11 cellular contexts compared by ENCODE assay signal in genomic region chr12:1518763-1519516, GRCh38.
DNase-seq lines count a peak whose midpoint lies in the region; FAIRE-seq and TF ChIP-seq lines count a peak whose summit lies in the region.
"Had no signal": no experiment of that assay in that cellular context is flagged by ENCODE, and none has a peak within 500 bp of the region (broad histone marks: within the 10 kb centered on the region; RNA-seq: fewer than 3 reads in every experiment).

No MANE protein-coding gene starts in this region.

- TF ChIP-seq EP300 in sigmoid colon (IDR thresholded peaks at IDR 0.05) = no peak

- DNase-seq in ACHN (peak; percentile 78), HS-5 (ENCODE audit: low read depth) (peak; percentile 55), SJSA1 (ENCODE audit: low read depth in 1 of 2, low spot score in 2 of 2) (peak; percentile 90), keratinocyte (ENCODE audit: low read depth, low spot score) (peak; percentile 94), Peyer's patch (no peak), SW 1271 (lab: John Stamatoyannopoulos, UW) (no peak), sigmoid colon (no peak), substantia nigra (lab: John Stamatoyannopoulos, UW) (no peak)
- DNase-seq: cortex of kidney, DND-41 had no signal

- H3K4me1 ChIP-seq in SJSA1 (replicated peaks) (peaks cover 33% of the 10 kb centered on the region), keratinocyte (ENCODE audit: control insufficient read depth, extremely low read depth, insufficient read depth, low read length) (peaks cover 31% of the 10 kb centered on the region), Peyer's patch (peaks cover 0 to 12% (median 0%) of the 10 kb centered on the region in 4 donors), sigmoid colon (peaks cover 0 to 12% (median 10%) of the 10 kb centered on the region in 4 donors)

- TF ChIP-seq POLR2A in Peyer's patch (IDR thresholded peaks at IDR 0.05) (no peak), sigmoid colon (IDR thresholded peaks at IDR 0.05) (no peak)

- H3K9me3 ChIP-seq in SJSA1 (replicated peaks) = no peaks in the 10 kb centered on the region
- H3K9me3 ChIP-seq in keratinocyte (ENCODE audit: control insufficient read depth, low read depth, low read length) = no peaks in the 10 kb centered on the region
- H3K9me3 ChIP-seq in Peyer's patch = no peaks in the 10 kb centered on the region
- no peaks in the 10 kb centered on the region for H3K9me3 ChIP-seq in sigmoid colon
- H3K9me3 ChIP-seq: tibial artery had no signal

- FAIRE-seq in keratinocyte (lab: Jason Lieb, UNC) = peak; percentile 92

- H3K9me1 ChIP-seq in keratinocyte (ENCODE audit: control insufficient read depth, extremely low read depth, insufficient read depth, low read length) = peaks cover 2% of the 10 kb centered on the region

- H3K36me3 ChIP-seq in SJSA1 (no peaks in the 10 kb centered on the region), keratinocyte (ENCODE audit: control insufficient read depth in 2 of 2, extremely low read depth in 1 of 2, insufficient read depth in 2 of 2, low read length in 2 of 2) (no peaks in the 10 kb centered on the region), Peyer's patch (no peaks in the 10 kb centered on the region), sigmoid colon (no peaks in the 10 kb centered on the region)
- H3K36me3 ChIP-seq: tibial artery had no signal

- 15 to 54% methylated on average over 23 of the region's 23 CpGs for WGBS in sigmoid colon, 2 donors

- in situ Hi-C loops in ACHN (cut with HindIII; ENCODE audit: low pct_ligation_motif_present, low pct_unique_long_range_greater_than_20kb, low sequenced_read_pairs) = no loop called here

- H3K79me2 ChIP-seq in keratinocyte (ENCODE audit: control insufficient read depth, insufficient read depth, low read length) = no peaks in the 10 kb centered on the region

- peak overlapping the region; percentile 72 for H3K9ac ChIP-seq in keratinocyte (ENCODE audit: control insufficient read depth, extremely low read depth, insufficient read depth, low read length)

- H2AFZ ChIP-seq in keratinocyte (ENCODE audit: control insufficient read depth, low read length) = peak overlapping the region; percentile 48

- no peak for TF ChIP-seq CTCF in keratinocyte (optimal IDR thresholded peaks at IDR 0.05 in 1 of 3, IDR thresholded peaks at IDR 0.05 in 1 of 3, conservative IDR thresholded peaks at IDR 0.05 in 1 of 3; ENCODE audit: extremely low read depth in 1 of 3, insufficient read depth in 2 of 3, low read length in 3 of 3)
- no peak for TF ChIP-seq CTCF in Peyer's patch (IDR thresholded peaks at IDR 0.05)
- no peak for TF ChIP-seq CTCF in sigmoid colon (IDR thresholded peaks at IDR 0.05)

- no peak overlapping the region for H3K4me3 ChIP-seq in SJSA1
- H3K4me3 ChIP-seq in keratinocyte (ENCODE audit: control insufficient read depth in 2 of 3, extremely low read depth in 1 of 3, insufficient read depth in 2 of 3, low read depth in 1 of 3, low read length in 3 of 3) = peak overlapping the region; percentile 38 to 68 (median 58)
- peak overlapping the region in 1 of 4 donors; percentile 3 for H3K4me3 ChIP-seq in Peyer's patch
- H3K4me3 ChIP-seq in sigmoid colon = no peak overlapping the region

- H4K20me1 ChIP-seq in keratinocyte (ENCODE audit: control insufficient read depth, extremely low read depth, insufficient read depth, low read length) = no peaks in the 10 kb centered on the region

- dilution Hi-C loops in keratinocyte (cut with MboI; ENCODE audit: extremely low pct_ligation_motif_present, low sequenced_read_pairs) = no loop called here

- H3K27me3 ChIP-seq in SJSA1 (replicated peaks) (no peaks in the 10 kb centered on the region), keratinocyte (ENCODE audit: control insufficient read depth, extremely low read depth, insufficient read depth, low read length) (no peaks in the 10 kb centered on the region), Peyer's patch (no peaks in the 10 kb centered on the region), sigmoid colon (peaks cover 0 to 7% (median 0%) of the 10 kb centered on the region in 3 donors)
- H3K27me3 ChIP-seq: tibial artery had no signal

- H3K27ac ChIP-seq in SJSA1 (no peak overlapping the region), keratinocyte (ENCODE audit: control insufficient read depth, insufficient read depth, low read length) (peak overlapping the region; percentile 71), Peyer's patch (no peak overlapping the region), sigmoid colon (no peak overlapping the region), substantia nigra (ENCODE audit: low read depth, low read length, poor library complexity, severe bottlenecking) (no peak overlapping the region)
- H3K27ac ChIP-seq: tibial artery had no signal

- intact Hi-C loops in sigmoid colon (cut with DNase I) = no loop called here

- H3K4me2 ChIP-seq in keratinocyte (ENCODE audit: control insufficient read depth, extremely low read depth, insufficient read depth, low read depth, low read length) = peak overlapping the region; percentile 84

Comparison
In these comparisons a context has a peak if more than half of its experiments do, and no peak if none do; other contexts are left out.
1. DNase-seq: peak in ACHN (single experiment), HS-5 (single experiment), SJSA1 (2 of 2) and keratinocyte (single experiment); none in Peyer's patch (0 of 3), SW 1271 (0 of 2), sigmoid colon (single experiment) and substantia nigra (0 of 49).
2. H3K4me3 ChIP-seq: peak in keratinocyte (3 of 3); none in SJSA1 (single experiment) and sigmoid colon (0 of 4).